In genomic region chr4:173538903-173539445, GRCh38 we compare ENCODE assay signal across 9 cellular contexts. TPM values are rescaled to one million over a fixed set of nuclear protein-coding genes. Genes with fewer than 3 reads are reported as not detected.
DNase-seq lines count a peak whose midpoint lies in the region; ATAC-seq and TF ChIP-seq lines count a peak whose summit lies in the region.
"Had no signal": no experiment of that assay in that cellular context is flagged by ENCODE, and none has a peak within 500 bp of the region (broad histone marks: within the 10 kb centered on the region; RNA-seq: fewer than 3 reads in every experiment).

No MANE protein-coding gene starts in this region.

- H3K9me3 Mint-ChIP-seq in CD14-positive monocyte (peaks cover 0 to 38% (median 12%) of the 10 kb centered on the region in 7 donors), IgD-negative memory B cell (peaks cover 0 to 10% (median 9%) of the 10 kb centered on the region in 3 donors), neural progenitor cell (no peaks in the 10 kb centered on the region)

- H3K4me3 Mint-ChIP-seq in CD14-positive monocyte (peak overlapping the region; percentile 81 to 96), IgD-negative memory B cell (peak overlapping the region; percentile 29 to 85 (median 60)), neural progenitor cell (peak overlapping the region; percentile 56)

- DNase-seq in CD14-positive monocyte (ENCODE audit: low spot score): no peak
- no peak for DNase-seq in effector memory CD4-positive, alpha-beta T cell
- no peak for DNase-seq in neural progenitor cell (ENCODE audit: low spot score)
- no peak for DNase-seq in RPMI8226
- DNase-seq in activated CD4-positive, alpha-beta T cell treated with anti-CD3 and anti-CD28 coated beads for 4 hours: no peak
- no peak for DNase-seq in MG63
- DNase-seq: stimulated activated naive CD4-positive, alpha-beta T cell treated with Interleukin-2 at 50 U/mL for 16 hours had no signal

- H3K27me3 Mint-ChIP-seq in CD14-positive monocyte (ENCODE audit: low read depth in 3 of 3) (peaks cover 89 to 95% (median 92%) of the 10 kb centered on the region in 3 donors), IgD-negative memory B cell (peaks cover 60% of the 10 kb centered on the region), neural progenitor cell (ENCODE audit: insufficient read depth, low read depth) (peaks cover 71% of the 10 kb centered on the region)

- no peak for ATAC-seq in GM19455 (IDR thresholded peaks at IDR 0.05; ENCODE audit: unreplicated experiment)

- peaks cover 57% of the 10 kb centered on the region for H3K27me3 ChIP-seq in effector memory CD4-positive, alpha-beta T cell (replicated peaks; ENCODE audit: control insufficient read depth, insufficient read depth, low read length, poor library complexity, severe bottlenecking)
- H3K27me3 ChIP-seq in neural progenitor cell (peaks cover 100% of the 10 kb centered on the region), MG63 (peaks cover 2% of the 10 kb centered on the region; the same call in 1 of the 2 replicates)

- H3K79me2 ChIP-seq in neural progenitor cell (ENCODE audit: low read depth): no peaks in the 10 kb centered on the region

- H3K36me3 ChIP-seq in effector memory CD4-positive, alpha-beta T cell (ENCODE audit: control insufficient read depth, insufficient read depth, low read length): no peaks in the 10 kb centered on the region
- H3K36me3 ChIP-seq in neural progenitor cell (no peaks in the 10 kb centered on the region), MG63 (no peaks in the 10 kb centered on the region)

- TF ChIP-seq CTCF in CD14-positive monocyte (IDR thresholded peaks at IDR 0.05) (no peak), neural progenitor cell (IDR thresholded peaks at IDR 0.05) (no peak)

- H3K4me1 Mint-ChIP-seq in CD14-positive monocyte (peaks cover 27% of the 10 kb centered on the region), IgD-negative memory B cell (peaks cover 4 to 15% (median 8%) of the 10 kb centered on the region in 3 donors), neural progenitor cell (peaks cover 10% of the 10 kb centered on the region)

- peak overlapping the region; percentile 77 for H3K4me2 ChIP-seq in neural progenitor cell

- H2AFZ ChIP-seq in neural progenitor cell (replicated peaks): no peak overlapping the region

- H3K36me3 Mint-ChIP-seq in CD14-positive monocyte: peaks cover 0 to 6% of the 10 kb centered on the region in 2 donors
- H3K36me3 Mint-ChIP-seq in IgD-negative memory B cell: no peaks in the 10 kb centered on the region
- no peaks in the 10 kb centered on the region for H3K36me3 Mint-ChIP-seq in neural progenitor cell

- no peak overlapping the region for H3K9ac ChIP-seq in neural progenitor cell

- no peaks in the 10 kb centered on the region for H3K9me3 ChIP-seq in effector memory CD4-positive, alpha-beta T cell (ENCODE audit: control insufficient read depth, low read length)
- H3K9me3 ChIP-seq in neural progenitor cell (ENCODE audit: low read depth) (no peaks in the 10 kb centered on the region), MG63 (no peaks in the 10 kb centered on the region)

- peaks cover 58% of the 10 kb centered on the region for H4K20me1 ChIP-seq in neural progenitor cell (ENCODE audit: low read depth)

- peaks cover 13% of the 10 kb centered on the region for H3K4me1 ChIP-seq in effector memory CD4-positive, alpha-beta T cell (ENCODE audit: control insufficient read depth, insufficient read depth, low read length, poor library complexity, severe bottlenecking)
- peaks cover 18% of the 10 kb centered on the region for H3K4me1 ChIP-seq in neural progenitor cell

- H3K4me3 ChIP-seq in effector memory CD4-positive, alpha-beta T cell (ENCODE audit: insufficient read depth, low read depth, low read length, poor library complexity, severe bottlenecking): peak overlapping the region; percentile 30
- H3K4me3 ChIP-seq in neural progenitor cell: peak overlapping the region; percentile 36
- no peak overlapping the region for H3K4me3 ChIP-seq in MG63

- H3K27ac ChIP-seq in effector memory CD4-positive, alpha-beta T cell (ENCODE audit: insufficient read depth, low read length, poor library complexity, severe bottlenecking): no peak overlapping the region
- no peak overlapping the region for H3K27ac ChIP-seq in neural progenitor cell

- peaks cover 17% of the 10 kb centered on the region for H3F3A ChIP-seq in neural progenitor cell (ENCODE audit: low read depth)

- intact Hi-C loops in CD14-positive monocyte (cut with micrococcal nuclease): no loop called here

- H3K27ac Mint-ChIP-seq in CD14-positive monocyte (no peak overlapping the region), IgD-negative memory B cell (peak overlapping the region; percentile 62 to 91 (median 91)), neural progenitor cell (no peak overlapping the region)

RNA-seq across cellular contexts. Expression of gene HAND2, which starts 8.9 kb away (rescaled TPM):
- polyA plus RNA-seq in CD14-positive monocyte (not detected), IgD-negative memory B cell (not detected)
- 0.09 TPM in 1 of 2 replicates, not detected in the other for total RNA-seq in neural progenitor cell (ENCODE audit: low replicate concordance)
- 0.16 and 23.8 TPM in 2 replicates for total RNA-seq in MG63 (2014; rRNA removed; shearing (Covaris generic); ENCODE audit: low replicate concordance)

Comparison
In these comparisons a context has a peak if more than half of its experiments do, and no peak if none do; other contexts are left out.
1. H3K27ac Mint-ChIP-seq: peak in IgD-negative memory B cell (3 of 3); none in CD14-positive monocyte (0 of 7) and neural progenitor cell (single experiment).
2. Peak in every context shown above with its lines, with median percentiles within 50 percentile points of each other: H3K4me3 Mint-ChIP-seq.